In the genomic region with DNA sequence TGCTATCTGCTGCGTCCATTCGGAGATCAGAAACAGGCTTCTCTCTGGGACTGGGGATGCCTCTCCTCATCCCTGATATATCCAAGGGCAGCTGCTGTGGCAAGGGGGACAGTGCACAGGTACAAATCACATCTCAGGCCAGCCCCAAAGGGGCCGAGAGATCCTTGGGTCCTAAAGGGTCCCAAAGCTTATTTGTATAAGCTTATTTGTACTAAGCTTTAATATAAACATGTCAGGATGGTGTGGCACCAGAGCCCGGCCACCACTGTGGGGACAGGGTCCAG, we compare ENCODE assay signal across 8 cellular contexts. TPM values are rescaled to one million over a fixed set of nuclear protein-coding genes. Genes with fewer than 3 reads are reported as not detected.
DNase-seq lines count a peak whose midpoint lies in the region; ATAC-seq and TF ChIP-seq lines count a peak whose summit lies in the region.
"Had no signal": no experiment of that assay in that cellular context is flagged by ENCODE, and none has a peak within 500 bp of the region (broad histone marks: within the 10 kb centered on the region; RNA-seq: fewer than 3 reads in every experiment).

No MANE protein-coding gene starts in this region.

- H3K36me3 Mint-ChIP-seq in CD4-positive, alpha-beta memory T cell: no peaks in the 10 kb centered on the region
- peaks cover 7% of the 10 kb centered on the region for H3K36me3 Mint-ChIP-seq in natural killer cell treated with Interleukin-12 subunit alpha and Interleukin-12 subunit beta and Interleukin-15 and Interleukin-18, amount 100 ng/mL, for 72 hours

- intact Hi-C loops in CD4-positive, alpha-beta memory T cell (cut with micrococcal nuclease): loop anchor here (1.0 kb wide), 3 partner anchors 29 to 158 kb away; no protein-coding TSS in a partner anchor

- CTCF ChIA-PET in CD4-positive, alpha-beta memory T cell (lab: Charles Lee; ENCODE audit: partially characterized antibody): interaction anchor here (0.7 to 14.7 kb wide), 31 partner anchors 10 to 285 kb away, joined by 3 to 285 read pairs (median 5); a partner anchor contains a TSS

- no peaks in the 10 kb centered on the region for H3K36me3 ChIP-seq in CD4-positive, alpha-beta memory T cell (ENCODE audit: insufficient read depth, low read length)
- H3K36me3 ChIP-seq in KMS-11 (ENCODE audit: insufficient read depth): no peaks in the 10 kb centered on the region

- H3K27me3 ChIP-seq in CD4-positive, alpha-beta memory T cell (ENCODE audit: insufficient read depth, low read length): no peaks in the 10 kb centered on the region
- H3K27me3 ChIP-seq in KMS-11 (ENCODE audit: insufficient read depth, low read depth): no peaks in the 10 kb centered on the region
- H3K27me3 ChIP-seq: testis had no signal

- H3K9me3 ChIP-seq in CD4-positive, alpha-beta memory T cell (ENCODE audit: control insufficient read depth in 1 of 2, low read length in 2 of 2): no peaks in the 10 kb centered on the region
- H3K9me3 ChIP-seq: testis had no signal

- peak overlapping the region; percentile 49 to 58 for H3K4me3 ChIP-seq in CD4-positive, alpha-beta memory T cell (ENCODE audit: low read length in 2 of 2)
- H3K4me3 ChIP-seq in KMS-11 (IDR thresholded peaks at IDR 0.05; ENCODE audit: insufficient read depth, low read depth, low read length): no peak overlapping the region
- H3K4me3 ChIP-seq: testis had no signal

- TF ChIP-seq CTCF in KMS-11 (conservative IDR thresholded peaks at IDR 0.05; ENCODE audit: low read depth, low read length): no peak

- H3K4me2 ChIP-seq in KMS-11: 0 out of 2 replicates have a peak overlapping the region, but pooled peaks have one; percentile 76

- H3K4me1 Mint-ChIP-seq in CD4-positive, alpha-beta memory T cell: peaks cover 52 to 68% (median 61%) of the 10 kb centered on the region in 4 donors
- H3K4me1 Mint-ChIP-seq in natural killer cell treated with Interleukin-12 subunit alpha and Interleukin-12 subunit beta and Interleukin-15 and Interleukin-18, amount 100 ng/mL, for 72 hours (ENCODE audit: low read depth in 2 of 2): peaks cover 64 to 68% of the 10 kb centered on the region in 2 donors

- H3K9ac ChIP-seq in KMS-11: no peak overlapping the region; the same call in 1 of the 2 replicates

- peak overlapping the region in 7 of 8 donors; percentile 53 to 92 (median 85) for H3K4me3 Mint-ChIP-seq in CD4-positive, alpha-beta memory T cell
- H3K4me3 Mint-ChIP-seq in natural killer cell treated with Interleukin-12 subunit alpha and Interleukin-12 subunit beta and Interleukin-15 and Interleukin-18, amount 100 ng/mL, for 72 hours: peak overlapping the region; percentile 98

- POLR2A ChIA-PET in CD4-positive, alpha-beta memory T cell (lab: Charles Lee; ENCODE audit: partially characterized antibody): interaction anchor here (0.8 to 13.6 kb wide), 16 partner anchors 14 to 165 kb away, joined by 3 to 386 read pairs (median 4); a partner anchor contains a TSS

- DNase-seq in CD4-positive, alpha-beta memory T cell: no peak
- DNase-seq in natural killer cell treated with Interleukin-12 subunit alpha and Interleukin-12 subunit beta and Interleukin-15 and Interleukin-18, amount 100 ng/mL, for 72 hours (ENCODE audit: low spot score): no peak
- DNase-seq in stimulated activated CD8-positive, alpha-beta memory T cell treated with anti-CD3 and anti-CD28 coated beads, Interleukin-4, amount 100 ng/mL, for 48 hours: no peak

- no peaks in the 10 kb centered on the region for H3K27me3 Mint-ChIP-seq in CD4-positive, alpha-beta memory T cell
- H3K27me3 Mint-ChIP-seq in natural killer cell treated with Interleukin-12 subunit alpha and Interleukin-12 subunit beta and Interleukin-15 and Interleukin-18, amount 100 ng/mL, for 72 hours: no peaks in the 10 kb centered on the region

- ATAC-seq in natural killer cell treated with Interleukin-12 subunit alpha and Interleukin-12 subunit beta and Interleukin-15 and Interleukin-18, amount 100 ng/mL, for 72 hours: no peak
- ATAC-seq in HG03139 (IDR thresholded peaks at IDR 0.05; ENCODE audit: unreplicated experiment) (no peak), GM18498 (IDR thresholded peaks at IDR 0.05; ENCODE audit: unreplicated experiment) (no peak)

- peaks cover 66% of the 10 kb centered on the region for H3K4me1 ChIP-seq in CD4-positive, alpha-beta memory T cell (ENCODE audit: insufficient read depth, low read length)
- H3K4me1 ChIP-seq in KMS-11 (ENCODE audit: low read depth, poor library complexity, severe bottlenecking): peaks cover 83% of the 10 kb centered on the region

- WGBS in adipose tissue, 3 donors: 49 to 71% (median 64%) methylated on average over 4 of the region's 4 CpGs

- H3K9me3 Mint-ChIP-seq in CD4-positive, alpha-beta memory T cell: no peaks in the 10 kb centered on the region
- H3K9me3 Mint-ChIP-seq in natural killer cell treated with Interleukin-12 subunit alpha and Interleukin-12 subunit beta and Interleukin-15 and Interleukin-18, amount 100 ng/mL, for 72 hours: no peaks in the 10 kb centered on the region

- peak overlapping the region; percentile 72 for H3K27ac ChIP-seq in CD4-positive, alpha-beta memory T cell (ENCODE audit: low read depth, low read length)
- H3K27ac ChIP-seq in KMS-11 (peak overlapping the region; percentile 68; the same call in 1 of the 2 replicates), adipose tissue (ENCODE audit: low read depth, low read length) (peak overlapping the region; percentile 76)
- H3K27ac ChIP-seq: testis had no signal

- peak overlapping the region; percentile 90 to 97 (median 94) for H3K27ac Mint-ChIP-seq in CD4-positive, alpha-beta memory T cell
- peak overlapping the region; percentile 98 to 100 for H3K27ac Mint-ChIP-seq in natural killer cell treated with Interleukin-12 subunit alpha and Interleukin-12 subunit beta and Interleukin-15 and Interleukin-18, amount 100 ng/mL, for 72 hours

- no peaks in the 10 kb centered on the region for H3K79me2 ChIP-seq in KMS-11 (ENCODE audit: insufficient read depth, low read depth)

- no peak overlapping the region; the same call in 1 of the 2 replicates for H2AFZ ChIP-seq in KMS-11 (ENCODE audit: low read depth)

- no peaks in the 10 kb centered on the region for H4K20me1 ChIP-seq in KMS-11 (ENCODE audit: insufficient read depth)

RNA-seq across cellular contexts. Expression of a gene that starts 45.3 kb away (rescaled TPM):
- total RNA-seq in CD4-positive, alpha-beta memory T cell: 1 to 10 TPM; 1.4 to 1.5 TPM
- under 1 TPM in 1 of 2 donors, not detected in 1; 0.11 TPM for polyA plus RNA-seq in CD4-positive, alpha-beta memory T cell
- 10 to 100 TPM in 1 of 3 donors, 1 to 10 TPM in 2; 3.6 to 10.1 (median 7.0) TPM for polyA plus RNA-seq in adipose tissue
- 1 to 10 TPM; 9.1 to 9.3 TPM for total RNA-seq in natural killer cell treated with Interleukin-12 subunit alpha and Interleukin-12 subunit beta and Interleukin-15 and Interleukin-18, amount 100 ng/mL, for 72 hours

Comparison
In these comparisons a context has a peak if more than half of its experiments do, and no peak if none do; other contexts are left out.
1. RNA of a gene that starts 45.3 kb away (total RNA-seq): 9.1 to 9.3 TPM in natural killer cell treated with Interleukin-12 subunit alpha and Interleukin-12 subunit beta and Interleukin-15 and Interleukin-18, amount 100 ng/mL, for 72 hours; 1.4 to 1.5 TPM in CD4-positive, alpha-beta memory T cell; every median in the first group is over 4 times any median in the second.
2. Peak in every context shown above with its lines, with median percentiles within 50 percentile points of each other: H3K27ac ChIP-seq.